24 cellular contexts compared by ENCODE assay signal in the genomic region with DNA sequence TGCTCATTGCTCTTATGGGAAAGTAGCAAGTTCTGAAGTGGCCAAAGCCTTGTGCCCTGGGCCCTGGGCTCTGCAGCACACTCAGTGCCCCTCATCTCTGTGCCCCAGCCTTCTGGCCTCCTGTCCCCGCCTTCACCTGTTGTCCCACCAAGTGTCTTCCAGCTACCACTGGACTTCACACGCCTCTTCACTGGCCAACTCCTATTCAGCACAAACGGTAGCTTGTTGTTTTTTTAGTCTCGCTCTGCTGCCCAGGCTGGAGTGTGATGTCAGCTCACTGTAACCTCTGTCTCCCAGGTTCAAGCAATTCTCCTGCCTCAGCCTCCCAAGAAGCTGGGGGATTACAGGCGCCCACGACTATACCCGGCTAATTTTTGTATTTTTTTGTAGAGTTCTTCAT. TPM values are rescaled to one million over a fixed set of nuclear protein-coding genes. Genes with fewer than 3 reads are reported as not detected.
DNase-seq lines count a peak whose midpoint lies in the region; ATAC-seq and TF ChIP-seq lines count a peak whose summit lies in the region.
"Had no signal": no experiment of that assay in that cellular context is flagged by ENCODE, and none has a peak within 500 bp of the region (broad histone marks: within the 10 kb centered on the region; RNA-seq: fewer than 3 reads in every experiment).

No MANE protein-coding gene starts in this region.

- H3K4ac ChIP-seq in H9 (ENCODE audit: low read depth, low read length): no peak overlapping the region

- no peak overlapping the region for H2BK15ac ChIP-seq in H9 (ENCODE audit: low read depth, low read length)

- H3K9me3 ChIP-seq in BLaER1 (no peaks in the 10 kb centered on the region), H9 (ENCODE audit: control insufficient read depth, low read depth, low read length) (no peaks in the 10 kb centered on the region), smooth muscle cell (replicated peaks; ENCODE audit: low read depth) (no peaks in the 10 kb centered on the region)
- H3K9me3 ChIP-seq: BE2C, HAP-1, SJCRH30 had no signal

- no peak overlapping the region for H3K18ac ChIP-seq in H9 (ENCODE audit: insufficient read length, low read depth, low read length)

- intact Hi-C loops in activated CD4-positive, alpha-beta T cell treated with anti-CD3 and anti-CD28 coated beads for 36 hours (cut with DNase I, micrococcal nuclease): loop anchor here in 1 of 2 experiments (10.0 kb wide), 1 partner anchor 438 kb away; a partner anchor contains a TSS

- no peak overlapping the region for H2BK5ac ChIP-seq in H9 (ENCODE audit: insufficient read length, low read length)

- H4K20me1 ChIP-seq in BLaER1 (no peaks in the 10 kb centered on the region), H9 (ENCODE audit: control insufficient read depth, insufficient read depth, insufficient read length) (no peaks in the 10 kb centered on the region), smooth muscle cell (ENCODE audit: low read depth) (no peaks in the 10 kb centered on the region)

- H3K4me2 ChIP-seq in BLaER1 (no peak overlapping the region), H9 (ENCODE audit: insufficient read depth, insufficient read length, low read length) (no peak overlapping the region), smooth muscle cell (no peak overlapping the region)

- no CpG with 5 or more reads among the region's 7 CpGs for WGBS in H9 (ENCODE audit: extremely low coverage, insufficient read length, low lambda C conversion rate)
- WGBS in smooth muscle cell (ENCODE audit: low lambda C conversion rate): 93% methylated on average over 7 of the region's 7 CpGs

- no peak overlapping the region for H3K9ac ChIP-seq in BLaER1
- H3K9ac ChIP-seq in H9 (ENCODE audit: extremely low read depth, insufficient read length, low read length): no peak overlapping the region
- H3K9ac ChIP-seq in smooth muscle cell (ENCODE audit: low read depth): no peak overlapping the region
- H3K9ac ChIP-seq: GM23248 had no signal

- H3K27me3 ChIP-seq in BLaER1 (no peaks in the 10 kb centered on the region), H9 (ENCODE audit: insufficient read depth, low read length) (no peaks in the 10 kb centered on the region), smooth muscle cell (ENCODE audit: low read depth) (no peaks in the 10 kb centered on the region)
- H3K27me3 ChIP-seq: BE2C, SJCRH30 had no signal

- H4K5ac ChIP-seq in H9 (ENCODE audit: insufficient read length, low read depth, low read length): no peak overlapping the region

- no peak overlapping the region for H3T11ph ChIP-seq in H9 (ENCODE audit: low read length)

- no peaks in the 10 kb centered on the region for H3K9me3 Mint-ChIP-seq in H9
- H3K9me3 Mint-ChIP-seq in nephron progenitor cell: no peaks in the 10 kb centered on the region
- H3K9me3 Mint-ChIP-seq in activated CD4-positive, alpha-beta T cell treated with anti-CD3 and anti-CD28 coated beads for 36 hours (ENCODE audit: low read depth): no peaks in the 10 kb centered on the region

- no peak for ATAC-seq in left lobe of liver
- ATAC-seq in activated CD4-positive, alpha-beta T cell treated with anti-CD3 and anti-CD28 coated beads for 36 hours: no peak
- ATAC-seq: Panc1 had no signal

- peaks cover 4% of the 10 kb centered on the region for H3K23me2 ChIP-seq in H9 (ENCODE audit: insufficient read length, low read depth, low read length, poor library complexity, severe bottlenecking)

- H3K36me3 Mint-ChIP-seq in H9 (ENCODE audit: insufficient read depth in 1 of 3, low read depth in 3 of 3) (peaks cover 30 to 78% (median 64%) of the 10 kb centered on the region in 3 experiments), nephron progenitor cell (ENCODE audit: low read depth) (peaks cover 39% of the 10 kb centered on the region)
- H3K36me3 Mint-ChIP-seq in activated CD4-positive, alpha-beta T cell treated with anti-CD3 and anti-CD28 coated beads for 36 hours (ENCODE audit: low read depth): peaks cover 14% of the 10 kb centered on the region

- H3K4me1 ChIP-seq in BLaER1 (peaks cover 24% of the 10 kb centered on the region), H9 (ENCODE audit: insufficient read depth, low read length) (peaks cover 7% of the 10 kb centered on the region; the same call in 1 of the 2 replicates), smooth muscle cell (ENCODE audit: low read depth) (peaks cover 8% of the 10 kb centered on the region)

- H3K4me3 ChIP-seq in BLaER1 (no peak overlapping the region), smooth muscle cell (no peak overlapping the region)
- H3K4me3 ChIP-seq: GM23248, HAP-1, SJCRH30 had no signal

- H3K4me1 Mint-ChIP-seq in H9: peaks cover 14 to 20% of the 10 kb centered on the region in 2 experiments
- H3K4me1 Mint-ChIP-seq in nephron progenitor cell: peaks cover 61% of the 10 kb centered on the region
- H3K4me1 Mint-ChIP-seq in activated CD4-positive, alpha-beta T cell treated with anti-CD3 and anti-CD28 coated beads for 36 hours: peaks cover 7% of the 10 kb centered on the region

- CTCF ChIA-PET in RWPE1 (lab: Yijun Ruan, JAX): interaction anchor here (0.6 kb wide), 1 partner anchor 34 kb away, joined by 3 read pairs; no protein-coding TSS in a partner anchor
- CTCF ChIA-PET in activated CD4-positive, alpha-beta T cell treated with anti-CD3 and anti-CD28 coated beads for 36 hours (lab: Charles Lee): interaction anchor here (0.7 to 1.8 kb wide), 4 partner anchors 14 to 571 kb away, joined by 3 to 5 read pairs (median 4); a partner anchor contains a TSS

- DNase-seq in H9: no peak
- DNase-seq in RWPE1 (ENCODE audit: low spot score): no peak
- peak; percentile 18 for DNase-seq in nephron progenitor cell
- no peak for DNase-seq in left lobe of liver (ENCODE audit: low spot score)
- DNase-seq in activated CD4-positive, alpha-beta T cell treated with anti-CD3 and anti-CD28 coated beads for 36 hours: no peak
- no peak for DNase-seq in COR-L47 (lab: John Stamatoyannopoulos, UW)
- DNase-seq in smooth muscle cell (lab: John Stamatoyannopoulos, UW; ENCODE audit: unreplicated experiment): no peak
- DNase-seq: BE2C; Calu3; CD4-positive, CD25-positive, alpha-beta regulatory T cell; DMS153; GDM1; GM23248; KG1; NCI-H1092 treated with DMSO at 0.1 percent for 48 hours; NCI-H1436 treated with DMSO at 0.1 percent for 48 hours; NCI-H1930; NCI-H226; NCI-H510A treated with DMSO at 0.1 percent for 48 hours; NCI-H748 treated with DMSO at 0.1 percent for 48 hours; SJCRH30 had no signal

- no peak for TF ChIP-seq CTCF in H9 (conservative IDR thresholded peaks at IDR 0.05)
- no peak for TF ChIP-seq CTCF in RWPE1 (conservative IDR thresholded peaks at IDR 0.05; ENCODE audit: low read depth)
- no peak for TF ChIP-seq CTCF in nephron progenitor cell (IDR thresholded peaks at IDR 0.05)
- no peak for TF ChIP-seq CTCF in smooth muscle cell (IDR thresholded peaks at IDR 0.05; ENCODE audit: borderline replicate concordance, insufficient read depth, poor library complexity, severe bottlenecking)

- no peaks in the 10 kb centered on the region for H3F3A ChIP-seq in smooth muscle cell (ENCODE audit: low read depth)

- H2AK5ac ChIP-seq in H9 (ENCODE audit: insufficient read length, low read length): no peak overlapping the region

- H2BK20ac ChIP-seq in H9 (ENCODE audit: low read depth, low read length, poor library complexity, severe bottlenecking): no peak overlapping the region

- H3K4me3 Mint-ChIP-seq in H9 (no peak overlapping the region; a peak in 1 of 5 replicates), nephron progenitor cell (peak overlapping the region; percentile 37)
- no peak overlapping the region for H3K4me3 Mint-ChIP-seq in activated CD4-positive, alpha-beta T cell treated with anti-CD3 and anti-CD28 coated beads for 36 hours
- H3K4me3 Mint-ChIP-seq: CD4-positive, CD25-positive, alpha-beta regulatory T cell had no signal

- H3K27ac ChIP-seq in BLaER1 (peak overlapping the region; percentile 9; the same call in 1 of the 2 replicates), H9 (ENCODE audit: insufficient read length, low read depth, low read length) (no peak overlapping the region), RWPE1 (peak overlapping the region; percentile 13), smooth muscle cell (ENCODE audit: low read depth) (no peak overlapping the region)
- H3K27ac ChIP-seq: GM23248, SJCRH30 had no signal

- H4K91ac ChIP-seq in H9 (ENCODE audit: insufficient read length, low read depth, low read length): no peak overlapping the region

- POLR2A ChIA-PET in RWPE1 (lab: Yijun Ruan, JAX; ENCODE audit: low non-redundant PET): interaction anchor here (0.7 kb wide), 1 partner anchor 15 kb away, joined by 3 read pairs; no protein-coding TSS in a partner anchor
- POLR2A ChIA-PET in activated CD4-positive, alpha-beta T cell treated with anti-CD3 and anti-CD28 coated beads for 36 hours (lab: Charles Lee): no interaction called here

- H3K79me1 ChIP-seq in H9 (ENCODE audit: insufficient read depth, low read depth, low read length, poor library complexity, severe bottlenecking): no peaks in the 10 kb centered on the region

- H3K27me3 Mint-ChIP-seq in H9 (ENCODE audit: low read depth) (no peaks in the 10 kb centered on the region), nephron progenitor cell (ENCODE audit: low read depth, poor library complexity) (peaks cover 6% of the 10 kb centered on the region)
- no peaks in the 10 kb centered on the region for H3K27me3 Mint-ChIP-seq in activated CD4-positive, alpha-beta T cell treated with anti-CD3 and anti-CD28 coated beads for 36 hours
- H3K27me3 Mint-ChIP-seq: CD4-positive, CD25-positive, alpha-beta regulatory T cell had no signal

- peak overlapping the region; percentile 55 to 58 (median 57); a peak in 2 of 7 replicates for H3K27ac Mint-ChIP-seq in H9
- H3K27ac Mint-ChIP-seq in nephron progenitor cell: peak overlapping the region; percentile 83
- H3K27ac Mint-ChIP-seq in activated CD4-positive, alpha-beta T cell treated with anti-CD3 and anti-CD28 coated beads for 36 hours: no peak overlapping the region

- no peak overlapping the region for H3K23ac ChIP-seq in H9 (ENCODE audit: insufficient read length, low read depth, low read length)

- no peak overlapping the region for H2BK12ac ChIP-seq in H9 (ENCODE audit: insufficient read length, low read depth, low read length)

- H2BK120ac ChIP-seq in H9 (ENCODE audit: low read depth, low read length, poor library complexity, severe bottlenecking): no peak overlapping the region

- H4K8ac ChIP-seq in H9 (replicated peaks; ENCODE audit: insufficient read length, low read depth, low read length): no peak overlapping the region

- H3K79me2 ChIP-seq in H9 (ENCODE audit: insufficient read depth, low read length) (no peaks in the 10 kb centered on the region), smooth muscle cell (ENCODE audit: low read depth) (no peaks in the 10 kb centered on the region)

- peaks cover 57% of the 10 kb centered on the region for H3K36me3 ChIP-seq in BLaER1
- H3K36me3 ChIP-seq in smooth muscle cell (ENCODE audit: low read depth): no peaks in the 10 kb centered on the region
- H3K36me3 ChIP-seq: BE2C had no signal

- H2AFZ ChIP-seq in H9 (ENCODE audit: low read length) (no peak overlapping the region), smooth muscle cell (ENCODE audit: low read depth) (no peak overlapping the region)
- H2AFZ ChIP-seq: GM23248 had no signal

- H3K56ac ChIP-seq in H9 (ENCODE audit: insufficient read length, low read depth, low read length): no peak overlapping the region

- no peak overlapping the region for H3K14ac ChIP-seq in H9 (ENCODE audit: insufficient read depth, low read length)

RNA-seq across cellular contexts. Expression of a gene that starts 4.8 kb away (rescaled TPM):
- total RNA-seq in H9 (2021) (42.7 and 45.5 TPM in 2 replicates), left lobe of liver (9.6 TPM), smooth muscle cell (4.9 and 8.2 TPM in 2 replicates)
- total RNA-seq in activated CD4-positive, alpha-beta T cell treated with anti-CD3 and anti-CD28 coated beads for 36 hours: 10 to 100 TPM; 39.7 to 57.6 TPM
- 15.0 and 25.4 TPM in 2 replicates for polyA plus RNA-seq in smooth muscle cell

RNA-seq across cellular contexts. Expression of a gene that starts 5.6 kb away (rescaled TPM):
- 15.0 and 16.5 TPM in 2 replicates for total RNA-seq in H9 (2021)
- total RNA-seq in left lobe of liver: 0.45 TPM
- 10 to 100 TPM; 82.6 to 88.0 TPM for total RNA-seq in activated CD4-positive, alpha-beta T cell treated with anti-CD3 and anti-CD28 coated beads for 36 hours
- total RNA-seq in smooth muscle cell: 4.5 and 7.8 TPM in 2 replicates
- polyA plus RNA-seq in smooth muscle cell: 5.4 and 10.5 TPM in 2 replicates

RNA-seq across cellular contexts. Expression of a gene that starts 13.9 kb away (rescaled TPM):
- total RNA-seq in H9 (2021): 0.31 and 0.33 TPM in 2 replicates
- total RNA-seq in left lobe of liver: not detected
- not detected for total RNA-seq in activated CD4-positive, alpha-beta T cell treated with anti-CD3 and anti-CD28 coated beads for 36 hours
- total RNA-seq in smooth muscle cell: 0.49 and 0.90 TPM in 2 replicates
- 0.97 and 1.1 TPM in 2 replicates for polyA plus RNA-seq in smooth muscle cell
- total RNA-seq: Calu3; CD4-positive, CD25-positive, alpha-beta regulatory T cell; GM23248; SJCRH30 had no signal
- polyA plus RNA-seq: CD4-positive, CD25-positive, alpha-beta regulatory T cell; GM23248 had no signal

RNA-seq across cellular contexts. Expression of a gene that starts 17.7 kb away (rescaled TPM):
- total RNA-seq in H9 (2021) (2,134 TPM in 2 replicates), left lobe of liver (5.0 TPM), smooth muscle cell (not detected in 2 replicates)
- total RNA-seq in activated CD4-positive, alpha-beta T cell treated with anti-CD3 and anti-CD28 coated beads for 36 hours: under 1 TPM in 1 of 2 experiments, not detected in 1; 0.21 TPM
- polyA plus RNA-seq in smooth muscle cell: 0.25 TPM in 1 of 2 replicates, not detected in the other
- total RNA-seq: CD4-positive, CD25-positive, alpha-beta regulatory T cell had no signal

RNA-seq across cellular contexts. Expression of a gene that starts 32.5 kb away (rescaled TPM):
- total RNA-seq in H9 (2021) (not detected in 2 replicates), left lobe of liver (not detected), smooth muscle cell (1.4 and 11.6 TPM in 2 replicates)
- total RNA-seq in activated CD4-positive, alpha-beta T cell treated with anti-CD3 and anti-CD28 coated beads for 36 hours: not detected
- polyA plus RNA-seq in smooth muscle cell: 1.2 TPM in 1 of 2 replicates, not detected in the other
- total RNA-seq: CD4-positive, CD25-positive, alpha-beta regulatory T cell; GM23248 had no signal
- polyA plus RNA-seq: CD4-positive, CD25-positive, alpha-beta regulatory T cell; GM23248 had no signal

Comparison
In these comparisons a context has a peak if more than half of its experiments do, and no peak if none do; other contexts are left out.
1. H3K27ac ChIP-seq: peak in BLaER1 (single experiment) and RWPE1 (single experiment); none in H9 (single experiment) and smooth muscle cell (single experiment).